16 cellular contexts compared by ENCODE assay signal in the genomic region with DNA sequence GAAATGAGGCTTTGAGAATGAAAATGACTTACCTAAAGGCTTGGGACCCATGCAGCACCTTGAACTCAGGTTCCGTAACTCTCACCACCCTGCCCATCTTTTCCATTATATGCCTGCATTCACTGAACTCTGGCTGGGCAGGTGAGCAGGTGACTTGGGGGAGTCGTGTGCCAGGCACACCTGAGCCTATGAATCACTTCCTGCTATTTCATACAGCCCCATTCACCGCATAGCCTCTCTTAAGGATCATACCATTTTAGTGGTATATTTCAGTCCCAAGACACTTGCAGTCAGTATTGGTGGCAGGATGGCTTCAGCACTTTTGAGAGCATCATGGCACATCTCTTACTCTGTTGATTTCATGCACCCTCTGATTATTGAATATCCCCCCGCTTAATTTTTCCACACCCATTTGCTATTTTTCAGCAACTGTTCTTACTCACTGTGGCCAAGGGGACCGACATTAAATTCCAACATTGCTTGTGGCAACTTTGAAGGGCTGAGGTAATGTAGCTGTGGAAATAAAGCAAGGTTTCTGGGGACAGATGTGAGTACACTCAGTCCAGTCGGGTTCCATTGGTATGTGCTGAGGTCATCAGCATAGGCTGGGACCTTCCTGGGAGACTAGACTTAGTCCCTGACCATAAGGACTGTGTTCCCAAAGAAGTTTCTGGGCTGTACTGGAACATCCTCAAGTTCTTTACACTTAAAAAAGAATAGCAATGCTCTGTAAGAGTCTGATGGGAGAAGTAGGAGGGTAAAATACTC. TPM values are rescaled to one million over a fixed set of nuclear protein-coding genes. Genes with fewer than 3 reads are reported as not detected.
DNase-seq lines count a peak whose midpoint lies in the region; ATAC-seq and TF ChIP-seq lines count a peak whose summit lies in the region.
"Had no signal": no experiment of that assay in that cellular context is flagged by ENCODE, and none has a peak within 500 bp of the region (broad histone marks: within the 10 kb centered on the region; RNA-seq: fewer than 3 reads in every experiment).

No MANE protein-coding gene starts in this region.

- H3K27ac ChIP-seq in breast epithelium = no peak overlapping the region
- peak overlapping the region; percentile 64 to 73 for H3K27ac ChIP-seq in coronary artery
- no peak overlapping the region for H3K27ac ChIP-seq in right lobe of liver
- H3K27ac ChIP-seq in CD4-positive, alpha-beta memory T cell (ENCODE audit: low read depth, low read length) = no peak overlapping the region
- H3K27ac ChIP-seq: 22Rv1, cardiac muscle cell had no signal

- POLR2A ChIA-PET in MCF 10A (lab: Yijun Ruan, JAX) = no interaction called here
- POLR2A ChIA-PET in CD4-positive, alpha-beta memory T cell (lab: Charles Lee; ENCODE audit: partially characterized antibody) = no interaction called here

- no peaks in the 10 kb centered on the region for H3K9me3 Mint-ChIP-seq in MCF 10A (ENCODE audit: unreplicated experiment)
- peaks cover 0 to 2% (median 0%) of the 10 kb centered on the region in 7 donors for H3K9me3 Mint-ChIP-seq in CD14-positive monocyte
- no peaks in the 10 kb centered on the region for H3K9me3 Mint-ChIP-seq in CD4-positive, alpha-beta memory T cell
- H3K9me3 Mint-ChIP-seq: activated T-helper 1 cell treated with anti-CD3 and anti-CD28 coated beads, Interleukin-12 subunit alpha, Interleukin-12 subunit beta, Interleukin-2, Interleukin-4 antibody, amounts not matched to agents 30 ng/mL and 10 ng/mL and 1 ng/mL, durations not matched to agents 14 hours and 24 hours and 36 hours; naive thymus-derived CD8-positive, alpha-beta T cell; T-cell had no signal

- H3K27me3 ChIP-seq in breast epithelium (no peaks in the 10 kb centered on the region), kidney epithelial cell (ENCODE audit: control insufficient read depth, insufficient read depth, low read length) (no peaks in the 10 kb centered on the region), right lobe of liver (no peaks in the 10 kb centered on the region)
- no peaks in the 10 kb centered on the region for H3K27me3 ChIP-seq in CD4-positive, alpha-beta memory T cell (ENCODE audit: insufficient read depth, low read length)
- H3K27me3 ChIP-seq: cardiac muscle cell had no signal

- no TSS peak for BruUV-seq in MCF 10A (replicated peaks; lab: Mats Ljungman, UMichigan)

- DNase-seq in MCF 10A (ENCODE audit: unreplicated experiment) (peak; percentile 33), breast epithelium (ENCODE audit: low spot score in 2 of 2) (no peak), coronary artery (ENCODE audit: low spot score) (no peak), kidney epithelial cell (ENCODE audit: low read depth) (peak; percentile 65), CD14-positive monocyte (ENCODE audit: low spot score) (no peak), right lobe of liver (no peak), GM13977 (ENCODE audit: low spot score) (no peak)
- DNase-seq in CD4-positive, alpha-beta memory T cell = no peak
- DNase-seq: activated CD4-positive, alpha-beta T cell treated with anti-CD3 and anti-CD28 coated beads for 48 hours; COR-L47; naive thymus-derived CD8-positive, alpha-beta T cell; NCI-H2227 treated with DMSO at 0.1 percent for 48 hours; T-cell had no signal

- in situ Hi-C loops in GM13977 (cut with MboI; ENCODE audit: low pct_unique_long_range_greater_than_20kb, low sequenced_read_pairs, unreplicated experiment) = no loop called here

- H3K4me1 ChIP-seq in breast epithelium = no peaks in the 10 kb centered on the region
- H3K4me1 ChIP-seq in right lobe of liver = no peaks in the 10 kb centered on the region
- no peaks in the 10 kb centered on the region for H3K4me1 ChIP-seq in CD4-positive, alpha-beta memory T cell (ENCODE audit: insufficient read depth, low read length)

- H3K36me3 ChIP-seq in breast epithelium = no peaks in the 10 kb centered on the region
- H3K36me3 ChIP-seq in kidney epithelial cell (ENCODE audit: control insufficient read depth, insufficient read depth, low read length) = no peaks in the 10 kb centered on the region
- no peaks in the 10 kb centered on the region for H3K36me3 ChIP-seq in right lobe of liver
- no peaks in the 10 kb centered on the region for H3K36me3 ChIP-seq in CD4-positive, alpha-beta memory T cell (ENCODE audit: insufficient read depth, low read length)
- H3K36me3 ChIP-seq: cardiac muscle cell had no signal

- H3K27me3 Mint-ChIP-seq in MCF 10A (ENCODE audit: insufficient read depth, unreplicated experiment) = no peaks in the 10 kb centered on the region
- H3K27me3 Mint-ChIP-seq in CD14-positive monocyte (ENCODE audit: low read depth in 3 of 3) = peaks cover 0 to 5% (median 1%) of the 10 kb centered on the region in 3 donors
- peaks cover 26 to 42% of the 10 kb centered on the region in 2 donors for H3K27me3 Mint-ChIP-seq in CD4-positive, alpha-beta memory T cell

- H3K9me3 ChIP-seq in breast epithelium (no peaks in the 10 kb centered on the region), right lobe of liver (no peaks in the 10 kb centered on the region)
- H3K9me3 ChIP-seq in CD4-positive, alpha-beta memory T cell (ENCODE audit: control insufficient read depth in 1 of 2, low read length in 2 of 2) = no peaks in the 10 kb centered on the region

- no peak for TF ChIP-seq POLR2A in breast epithelium (IDR thresholded peaks at IDR 0.05)
- TF ChIP-seq POLR2A in right lobe of liver (IDR thresholded peaks at IDR 0.05) = no peak

- no peak overlapping the region for H3K4me3 Mint-ChIP-seq in MCF 10A (ENCODE audit: unreplicated experiment)
- H3K4me3 Mint-ChIP-seq in CD14-positive monocyte = no peak overlapping the region
- H3K4me3 Mint-ChIP-seq in CD4-positive, alpha-beta memory T cell = no peak overlapping the region
- H3K4me3 Mint-ChIP-seq: activated T-helper 1 cell treated with anti-CD3 and anti-CD28 coated beads, Interleukin-12 subunit alpha, Interleukin-12 subunit beta, Interleukin-2, Interleukin-4 antibody, amounts not matched to agents 30 ng/mL and 10 ng/mL and 1 ng/mL, durations not matched to agents 14 hours and 24 hours and 36 hours; naive thymus-derived CD8-positive, alpha-beta T cell; T-cell had no signal

- H3K4me1 Mint-ChIP-seq in MCF 10A (ENCODE audit: insufficient read depth, unreplicated experiment) (peaks cover 42% of the 10 kb centered on the region), CD14-positive monocyte (peaks cover 2% of the 10 kb centered on the region)
- peaks cover 0 to 1% (median 0%) of the 10 kb centered on the region in 4 donors for H3K4me1 Mint-ChIP-seq in CD4-positive, alpha-beta memory T cell

- ATAC-seq in right lobe of liver = no peak
- ATAC-seq: naive thymus-derived CD8-positive, alpha-beta T cell; T-cell had no signal

- H3K27ac Mint-ChIP-seq in MCF 10A (ENCODE audit: low read depth, unreplicated experiment) = no peak overlapping the region
- no peak overlapping the region for H3K27ac Mint-ChIP-seq in CD14-positive monocyte
- H3K27ac Mint-ChIP-seq in CD4-positive, alpha-beta memory T cell = peak overlapping the region in 2 of 7 donors; percentile 8 to 13
- H3K27ac Mint-ChIP-seq: activated T-helper 1 cell treated with anti-CD3 and anti-CD28 coated beads, Interleukin-12 subunit alpha, Interleukin-12 subunit beta, Interleukin-2, Interleukin-4 antibody, amounts not matched to agents 30 ng/mL and 10 ng/mL and 1 ng/mL, durations not matched to agents 14 hours and 24 hours and 36 hours; naive thymus-derived CD8-positive, alpha-beta T cell; T-cell had no signal

- 55% methylated on average over 5 of the region's 6 CpGs for WGBS in right lobe of liver (ENCODE audit: insufficient coverage, low coverage, low lambda C conversion rate, missing lambda C conversion rate)

- H3K36me3 Mint-ChIP-seq in MCF 10A (ENCODE audit: insufficient read depth, unreplicated experiment) (peaks cover 6% of the 10 kb centered on the region), CD14-positive monocyte (no peaks in the 10 kb centered on the region)
- no peaks in the 10 kb centered on the region for H3K36me3 Mint-ChIP-seq in CD4-positive, alpha-beta memory T cell
- H3K36me3 Mint-ChIP-seq: naive thymus-derived CD8-positive, alpha-beta T cell; T-cell had no signal

- CTCF ChIA-PET in MCF 10A (lab: Yijun Ruan, JAX) = interaction anchor here (1.6 kb wide), 1 partner anchor 40 kb away, joined by 4 read pairs; a partner anchor contains a TSS
- CTCF ChIA-PET in CD4-positive, alpha-beta memory T cell (lab: Charles Lee; ENCODE audit: partially characterized antibody) = interaction anchor here (1.9 kb wide), 1 partner anchor 12 kb away, joined by 8 read pairs; no protein-coding TSS in a partner anchor

- TF ChIP-seq CTCF in MCF 10A (IDR thresholded peaks at IDR 0.05; ENCODE audit: unreplicated experiment) = no peak
- TF ChIP-seq CTCF in breast epithelium (IDR thresholded peaks at IDR 0.05) = no peak
- no peak for TF ChIP-seq CTCF in coronary artery (IDR thresholded peaks at IDR 0.05)
- no peak for TF ChIP-seq CTCF in kidney epithelial cell (IDR thresholded peaks at IDR 0.05; ENCODE audit: insufficient read depth, low read length, poor library complexity, severe bottlenecking)
- TF ChIP-seq CTCF in CD14-positive monocyte (IDR thresholded peaks at IDR 0.05) = no peak
- TF ChIP-seq CTCF in right lobe of liver (IDR thresholded peaks at IDR 0.05) = no peak
- TF ChIP-seq CTCF in GM13977 (IDR thresholded peaks at IDR 0.05; ENCODE audit: extremely low read depth, insufficient read depth, missing control alignments) = no peak

- intact Hi-C loops in MCF 10A (cut with micrococcal nuclease) = no loop called here
- intact Hi-C loops in breast epithelium (cut with DNase I; ENCODE audit: low total_unique reads) = no loop called here
- intact Hi-C loops in CD14-positive monocyte (cut with micrococcal nuclease) = no loop called here
- intact Hi-C loops in right lobe of liver (cut with DNase I) = no loop called here
- intact Hi-C loops in CD4-positive, alpha-beta memory T cell (cut with micrococcal nuclease) = no loop called here

- H3K4me3 ChIP-seq in breast epithelium (no peak overlapping the region), coronary artery (no peak overlapping the region), kidney epithelial cell (ENCODE audit: low read depth, low read length) (no peak overlapping the region), right lobe of liver (no peak overlapping the region)
- H3K4me3 ChIP-seq in CD4-positive, alpha-beta memory T cell (ENCODE audit: low read length in 2 of 2) = no peak overlapping the region
- H3K4me3 ChIP-seq: cardiac muscle cell had no signal

RNA-seq across cellular contexts. Expression of a gene that starts 39.8 kb away (rescaled TPM):
- total RNA-seq in MCF 10A (2022) (6.8 and 8.4 TPM in 2 replicates), breast epithelium (10 to 100 TPM in 1 of 3 donors, 1 to 10 TPM in 2; 8.8 to 34.6 (median 10.0) TPM), kidney epithelial cell (3.3 and 5.4 TPM in 2 replicates), right lobe of liver (1 to 10 TPM; 2.5 to 5.2 (median 3.3) TPM)
- polyA plus RNA-seq in CD14-positive monocyte = 1 to 10 TPM; 5.4 to 9.3 TPM
- total RNA-seq in CD4-positive, alpha-beta memory T cell = 1 to 10 TPM; 3.7 to 4.1 TPM
- polyA plus RNA-seq in CD4-positive, alpha-beta memory T cell = 1 to 10 TPM; 2.0 to 4.5 TPM

Comparison
In these comparisons a context has a peak if more than half of its experiments do, and no peak if none do; other contexts are left out.
1. DNase-seq: peak in MCF 10A (single experiment) and kidney epithelial cell (single experiment); none in breast epithelium (0 of 2), coronary artery (single experiment), CD14-positive monocyte (single experiment), right lobe of liver (0 of 3), CD4-positive, alpha-beta memory T cell (0 of 5) and GM13977 (single experiment).
2. H3K27ac ChIP-seq: peak in coronary artery (2 of 2); none in breast epithelium (0 of 2), right lobe of liver (0 of 3) and CD4-positive, alpha-beta memory T cell (single experiment).